In the genomic region with DNA sequence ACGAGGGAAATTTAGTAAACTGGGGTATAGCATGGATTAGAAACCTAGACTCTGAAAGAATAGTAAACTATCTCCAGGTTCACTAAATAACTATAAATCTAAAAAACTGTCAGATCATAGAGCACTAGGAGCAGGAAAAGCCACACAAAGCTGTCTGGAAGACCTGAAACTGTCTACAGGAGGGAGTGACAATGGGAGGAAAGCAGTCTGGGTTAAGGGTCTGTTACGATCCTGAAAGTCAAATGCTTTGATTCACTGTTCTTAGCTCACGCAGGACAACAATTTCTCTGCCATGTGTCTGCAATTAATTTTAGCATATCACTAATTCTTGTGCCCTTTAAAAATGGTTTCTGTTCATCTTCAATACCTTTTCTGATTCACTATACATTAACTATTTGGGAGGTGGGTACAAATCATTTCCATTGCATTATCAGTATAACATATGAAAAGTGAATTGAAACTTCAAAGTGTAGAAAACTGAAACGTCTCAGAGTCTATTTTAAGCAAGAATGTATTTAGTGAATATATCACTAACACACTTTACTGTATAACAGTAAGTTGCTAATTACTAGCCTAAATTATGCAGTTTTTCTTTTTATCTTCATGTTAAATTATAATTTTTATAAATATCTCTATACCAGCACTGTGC, we compare ENCODE assay signal across 9 cellular contexts. TPM values are rescaled to one million over a fixed set of nuclear protein-coding genes. Genes with fewer than 3 reads are reported as not detected.
A peak's percentile ranks its signal among the peaks of the same experiment; 100 is the strongest.
DNase-seq lines count a peak whose midpoint lies in the region; ATAC-seq and TF ChIP-seq lines count a peak whose summit lies in the region.
"Had no signal": no experiment of that assay in that cellular context is flagged by ENCODE, and none has a peak within 500 bp of the region (broad histone marks: within the 10 kb centered on the region; RNA-seq: fewer than 3 reads in every experiment).

No MANE protein-coding gene starts in this region.

- POLR2A ChIA-PET in activated B cell treated with CpG ODN at 0.5 μM for 24 hours (lab: Charles Lee) = interaction anchor here (1.4 kb wide), 1 partner anchor 19 kb away, joined by 6 read pairs; a partner anchor contains a TSS

- DNase-seq in activated B cell treated with CpG ODN at 0.5 μM for 24 hours (no peak), erythroblast (lab: John Stamatoyannopoulos, UW) (no peak), NCI-H748 treated with DMSO at 0.1 percent for 48 hours (lab: John Stamatoyannopoulos, UW) (no peak), cerebellum (ENCODE audit: low spot score) (no peak)
- DNase-seq: left lung had no signal

- peak overlapping the region; percentile 35 for H3K4me3 Mint-ChIP-seq in activated B cell treated with CpG ODN at 0.5 μM for 24 hours

- peaks cover 0 to 20% (median 14%) of the 10 kb centered on the region in 5 donors for H3K4me1 ChIP-seq in subcutaneous abdominal adipose tissue (ENCODE audit: control insufficient read depth in 5 of 5, insufficient read depth in 5 of 5, low read length in 5 of 5)
- H3K4me1 ChIP-seq: SJSA1 had no signal

- intact Hi-C loops in activated B cell treated with CpG ODN at 0.5 μM for 24 hours (cut with micrococcal nuclease) = loop anchor here (2.0 kb wide), 1 partner anchor 16 kb away; no protein-coding TSS in a partner anchor

- peak overlapping the region; percentile 25 for H3K27ac ChIP-seq in subcutaneous abdominal adipose tissue (ENCODE audit: low read depth, low read length)
- H3K27ac ChIP-seq: left lung, SJSA1 had no signal

- ATAC-seq in GM19468 (IDR thresholded peaks at IDR 0.05; ENCODE audit: extremely low read depth, unreplicated experiment) = peak; percentile 45
- peak; percentile 77 for ATAC-seq in HG02981 (IDR thresholded peaks at IDR 0.05; ENCODE audit: unreplicated experiment)
- peak; percentile 14 for ATAC-seq in activated B cell treated with CpG ODN at 0.5 μM for 24 hours (ENCODE audit: low read depth)
- ATAC-seq: left lung had no signal

- H3K27me3 Mint-ChIP-seq in activated B cell treated with CpG ODN at 0.5 μM for 24 hours = no peaks in the 10 kb centered on the region

- TF ChIP-seq POLR2A in erythroblast (IDR thresholded peaks at IDR 0.05; ENCODE audit: low read length) = no peak

- H3K4me3 ChIP-seq in subcutaneous abdominal adipose tissue (ENCODE audit: low read depth in 1 of 5, low read length in 5 of 5) = no peak overlapping the region
- H3K4me3 ChIP-seq: left lung, SJSA1 had no signal

- CTCF ChIA-PET in activated B cell treated with CpG ODN at 0.5 μM for 24 hours (lab: Charles Lee) = no interaction called here

- peak overlapping the region; percentile 80 for H3K27ac Mint-ChIP-seq in activated B cell treated with CpG ODN at 0.5 μM for 24 hours

- peaks cover 30% of the 10 kb centered on the region for H3K4me1 Mint-ChIP-seq in activated B cell treated with CpG ODN at 0.5 μM for 24 hours

- peaks cover 0 to 11% (median 4%) of the 10 kb centered on the region in 5 donors for H3K9me3 ChIP-seq in subcutaneous abdominal adipose tissue (ENCODE audit: control insufficient read depth in 5 of 5, low read length in 5 of 5)
- H3K9me3 ChIP-seq: SJSA1 had no signal

- peak overlapping the region in 4 of 5 donors; percentile 6 to 20 (median 10) for H3K9ac ChIP-seq in subcutaneous abdominal adipose tissue (ENCODE audit: low read length in 5 of 5)

- no peak for TF ChIP-seq CTCF in activated B cell treated with CpG ODN at 0.5 μM for 24 hours (IDR thresholded peaks at IDR 0.05)

- peaks cover 5% of the 10 kb centered on the region for H3K9me3 Mint-ChIP-seq in activated B cell treated with CpG ODN at 0.5 μM for 24 hours

- peaks cover 52% of the 10 kb centered on the region for H3K36me3 Mint-ChIP-seq in activated B cell treated with CpG ODN at 0.5 μM for 24 hours (ENCODE audit: low read depth)

- peaks cover 0 to 4% (median 0%) of the 10 kb centered on the region in 5 donors for H3K36me3 ChIP-seq in subcutaneous abdominal adipose tissue (ENCODE audit: control insufficient read depth in 5 of 5, insufficient read depth in 5 of 5, low read length in 5 of 5)

- no peaks in the 10 kb centered on the region for H3K27me3 ChIP-seq in subcutaneous abdominal adipose tissue (ENCODE audit: control insufficient read depth in 5 of 5, insufficient read depth in 4 of 5, low read length in 5 of 5)
- H3K27me3 ChIP-seq: left lung, SJSA1 had no signal

RNA-seq across cellular contexts. Expression of a gene that starts 18.4 kb away (rescaled TPM):
- total RNA-seq in activated B cell treated with CpG ODN at 0.5 μM for 24 hours (74.3 and 91.9 TPM in 2 replicates), cerebellum (360 TPM)

RNA-seq across cellular contexts. Expression of a gene that starts 19.1 kb away (rescaled TPM):
- total RNA-seq in activated B cell treated with CpG ODN at 0.5 μM for 24 hours (33.4 and 41.2 TPM in 2 replicates), cerebellum (34.9 TPM)

Comparison
In these comparisons a context has a peak if more than half of its experiments do, and no peak if none do; other contexts are left out.
1. ATAC-seq: peak in every context shown above with its lines; median percentile 77 in HG02981; 45 in GM19468; 14 in activated B cell treated with CpG ODN at 0.5 μM for 24 hours.